23 cellular contexts compared by ENCODE assay signal in genomic region chr15:35626984-35627383, GRCh38.
A peak's percentile ranks its signal among the peaks of the same experiment; 100 is the strongest.
DNase-seq lines count a peak whose midpoint lies in the region; ATAC-seq, FAIRE-seq and TF ChIP-seq lines count a peak whose summit lies in the region.
"Had no signal": no experiment of that assay in that cellular context is flagged by ENCODE, and none has a peak within 500 bp of the region (broad histone marks: within the 10 kb centered on the region; RNA-seq: fewer than 3 reads in every experiment).

No MANE protein-coding gene starts in this region.

- no peak overlapping the region for H3K56ac ChIP-seq in H1 (replicated peaks; ENCODE audit: insufficient read length, low read depth, low read length)

- H3K27me3 ChIP-seq in H1 (replicated peaks in 1 of 4; ENCODE audit: control insufficient read depth in 3 of 4, extremely low read depth in 1 of 4, insufficient read depth in 3 of 4, low read length in 3 of 4) = no peaks in the 10 kb centered on the region
- H3K27me3 ChIP-seq in upper lobe of left lung = no peaks in the 10 kb centered on the region
- H3K27me3 ChIP-seq: SJCRH30 had no signal

- no peaks in the 10 kb centered on the region for H3K36me3 ChIP-seq in H1 (ENCODE audit: control insufficient read depth in 2 of 4, insufficient read depth in 4 of 4, low read length in 3 of 4)
- H3K36me3 ChIP-seq in mucosa of descending colon (ENCODE audit: low read depth) = no peaks in the 10 kb centered on the region
- no peaks in the 10 kb centered on the region for H3K36me3 ChIP-seq in upper lobe of left lung
- H3K36me3 ChIP-seq: HAP-1, SJCRH30 had no signal

- POLR2A ChIA-PET in H1 (lab: Charles Lee; ENCODE audit: partially characterized antibody) = no interaction called here
- POLR2A ChIA-PET in activated CD4-positive, alpha-beta T cell treated with anti-CD3 and anti-CD28 coated beads, Interleukin-2, amount 10 ng/mL, durations not matched to agents 7 days and 5 days (lab: Charles Lee) = no interaction called here

- no peak overlapping the region for H2BK12ac ChIP-seq in H1 (ENCODE audit: low read depth, low read length)

- no peak overlapping the region for H3K4ac ChIP-seq in H1 (replicated peaks; ENCODE audit: insufficient read length, low read depth, low read length)

- no peak overlapping the region for H2BK120ac ChIP-seq in H1 (replicated peaks; ENCODE audit: low read depth, low read length)

- no peak for TF ChIP-seq EP300 in H1 (IDR thresholded peaks at IDR 0.05; ENCODE audit: borderline replicate concordance in 1 of 2, low read depth in 2 of 2, low read length in 2 of 2)
- TF ChIP-seq EP300 in upper lobe of left lung (IDR thresholded peaks at IDR 0.05) = no peak

- H3K4me3 Mint-ChIP-seq in activated CD4-positive, alpha-beta T cell treated with anti-CD3 and anti-CD28 coated beads, Interleukin-2, amount 10 ng/mL, durations not matched to agents 7 days and 5 days = no peak overlapping the region
- H3K4me3 Mint-ChIP-seq: activated CD4-positive, alpha-beta T cell treated with anti-CD3 and anti-CD28 coated beads, Interleukin-2, amount 10 ng/mL, durations not matched to agents 24 days and 14 days; activated CD8-positive, alpha-beta memory T cell treated with anti-CD3 and anti-CD28 coated beads, Interleukin-2, amount 10 ng/mL, durations not matched to agents 7 days and 5 days; activated naive CD4-positive, alpha-beta T cell treated with anti-CD3 and anti-CD28 coated beads, Interleukin-2, amount 10 ng/mL, durations not matched to agents 7 days and 5 days; activated T-cell treated with anti-CD3 and anti-CD28 coated beads, Interleukin-2, amount 50 U/mL, for 72 hours; stimulated activated naive B cell treated with anti-CD40 and anti-IgM and Interleukin-4, amounts not matched to agents 10 μg/mL and 1 μg/mL and 100 μg/mL, for 72 hours; T-helper 1 cell treated with Interleukin-12 subunit alpha and Interleukin-12 subunit beta and Interleukin-4 antibody, amounts not matched to agents 30 μg/mL and 1 μg/mL, for 36 hours had no signal

- no peak for FAIRE-seq in H1 (lab: Jason Lieb, UNC)
- FAIRE-seq: GM12892 had no signal

- H4K20me1 ChIP-seq in H1 (replicated peaks in 1 of 2; ENCODE audit: control insufficient read depth in 1 of 2, insufficient read depth in 2 of 2, low read length in 2 of 2) = no peaks in the 10 kb centered on the region

- H3K14ac ChIP-seq in H1 (ENCODE audit: insufficient read length) = no peak overlapping the region

- H4K5ac ChIP-seq in H1 (ENCODE audit: insufficient read length, low read depth, low read length) = no peak overlapping the region

- no peak overlapping the region for H4K8ac ChIP-seq in H1 (ENCODE audit: extremely low read depth, insufficient read depth, low read length)

- no peak overlapping the region for H4K91ac ChIP-seq in H1 (replicated peaks; ENCODE audit: insufficient read length, low read length)

- H3K9ac ChIP-seq in H1 (replicated peaks in 1 of 4; ENCODE audit: extremely low read depth in 1 of 4, low read depth in 3 of 4, low read length in 3 of 4) = no peak overlapping the region

- DNase-seq in CMK (ENCODE audit: low read depth) (peak; percentile 33), NCI-H345 (lab: John Stamatoyannopoulos, UW) (peak; percentile 42), H1 (ENCODE audit: low read depth in 1 of 2, low spot score in 2 of 2) (no peak), mucosa of descending colon (no peak), NK-92 (lab: John Stamatoyannopoulos, UW; ENCODE audit: unreplicated experiment) (no peak), upper lobe of left lung (no peak), NCI-H446 (lab: John Stamatoyannopoulos, UW) (no peak)
- no peak for DNase-seq in activated CD4-positive, alpha-beta T cell treated with anti-CD3 and anti-CD28 coated beads, Interleukin-2, amount 10 ng/mL, durations not matched to agents 7 days and 5 days
- DNase-seq: activated CD4-positive, alpha-beta T cell treated with anti-CD3 and anti-CD28 coated beads, Interleukin-2, amount 10 ng/mL, durations not matched to agents 24 days and 14 days; activated CD8-positive, alpha-beta memory T cell treated with anti-CD3 and anti-CD28 coated beads, Interleukin-2, amount 10 ng/mL, durations not matched to agents 7 days and 5 days; activated naive CD4-positive, alpha-beta T cell treated with anti-CD3 and anti-CD28 coated beads, Interleukin-2, amount 10 ng/mL, durations not matched to agents 7 days and 5 days; activated T-cell treated with anti-CD3 and anti-CD28 coated beads, Interleukin-2, amount 50 U/mL, for 72 hours; Calu3; Kasumi-1; kidney glomerular epithelial cell; mammary epithelial cell; NCI-H510A; SJCRH30; stimulated activated CD4-positive, alpha-beta T cell treated with anti-CD3 and anti-CD28 coated beads, Interleukin-4, amount 100 ng/mL, for 24 hours; stimulated activated naive B cell treated with anti-CD40 and anti-IgM and Interleukin-4, amounts not matched to agents 10 μg/mL and 1 μg/mL and 100 μg/mL, for 72 hours had no signal

- CTCF ChIA-PET in H1 (lab: Charles Lee; ENCODE audit: partially characterized antibody) = interaction anchor here (1.4 kb wide), 1 partner anchor 10 kb away, joined by 4 read pairs; no protein-coding TSS in a partner anchor
- CTCF ChIA-PET in activated CD4-positive, alpha-beta T cell treated with anti-CD3 and anti-CD28 coated beads, Interleukin-2, amount 10 ng/mL, durations not matched to agents 7 days and 5 days (lab: Charles Lee) = no interaction called here

- no peaks in the 10 kb centered on the region for H3K36me3 Mint-ChIP-seq in activated CD4-positive, alpha-beta T cell treated with anti-CD3 and anti-CD28 coated beads, Interleukin-2, amount 10 ng/mL, durations not matched to agents 7 days and 5 days (ENCODE audit: low read depth)
- H3K36me3 Mint-ChIP-seq: activated CD8-positive, alpha-beta memory T cell treated with anti-CD3 and anti-CD28 coated beads, Interleukin-2, amount 10 ng/mL, durations not matched to agents 7 days and 5 days; activated naive CD4-positive, alpha-beta T cell treated with anti-CD3 and anti-CD28 coated beads, Interleukin-2, amount 10 ng/mL, durations not matched to agents 7 days and 5 days; stimulated activated naive B cell treated with anti-CD40 and anti-IgM and Interleukin-4, amounts not matched to agents 10 μg/mL and 1 μg/mL and 100 μg/mL, for 72 hours had no signal

- no peaks in the 10 kb centered on the region for H3K9me3 ChIP-seq in H1 (ENCODE audit: insufficient read depth in 2 of 2, low read depth in 1 of 2, low read length in 1 of 2)
- no peaks in the 10 kb centered on the region for H3K9me3 ChIP-seq in mucosa of descending colon
- no peaks in the 10 kb centered on the region for H3K9me3 ChIP-seq in upper lobe of left lung
- H3K9me3 ChIP-seq: HAP-1, SJCRH30 had no signal

- intact Hi-C loops in mucosa of descending colon (cut with DNase I, micrococcal nuclease) = no loop called here

- H2AK5ac ChIP-seq in H1 (ENCODE audit: low read depth, low read length) = no peak overlapping the region

- no peaks in the 10 kb centered on the region for H3K9me3 Mint-ChIP-seq in activated CD4-positive, alpha-beta T cell treated with anti-CD3 and anti-CD28 coated beads, Interleukin-2, amount 10 ng/mL, durations not matched to agents 7 days and 5 days
- H3K9me3 Mint-ChIP-seq: activated CD4-positive, alpha-beta T cell treated with anti-CD3 and anti-CD28 coated beads, Interleukin-2, amount 10 ng/mL, durations not matched to agents 24 days and 14 days; activated naive CD4-positive, alpha-beta T cell treated with anti-CD3 and anti-CD28 coated beads, Interleukin-2, amount 10 ng/mL, durations not matched to agents 7 days and 5 days; activated T-cell treated with anti-CD3 and anti-CD28 coated beads, Interleukin-2, amount 50 U/mL, for 72 hours; stimulated activated naive B cell treated with anti-CD40 and anti-IgM and Interleukin-4, amounts not matched to agents 10 μg/mL and 1 μg/mL and 100 μg/mL, for 72 hours; T-helper 1 cell treated with Interleukin-12 subunit alpha and Interleukin-12 subunit beta and Interleukin-4 antibody, amounts not matched to agents 30 μg/mL and 1 μg/mL, for 36 hours had no signal

- H3K27ac ChIP-seq in H1 (ENCODE audit: low read depth, low read length) = no peak overlapping the region
- H3K27ac ChIP-seq in upper lobe of left lung = no peak overlapping the region
- H3K27ac ChIP-seq: SJCRH30 had no signal

- H3K27ac Mint-ChIP-seq in activated CD4-positive, alpha-beta T cell treated with anti-CD3 and anti-CD28 coated beads, Interleukin-2, amount 10 ng/mL, durations not matched to agents 7 days and 5 days = no peak overlapping the region
- H3K27ac Mint-ChIP-seq: activated CD4-positive, alpha-beta T cell treated with anti-CD3 and anti-CD28 coated beads, Interleukin-2, amount 10 ng/mL, durations not matched to agents 24 days and 14 days; activated CD8-positive, alpha-beta memory T cell treated with anti-CD3 and anti-CD28 coated beads, Interleukin-2, amount 10 ng/mL, durations not matched to agents 7 days and 5 days; activated naive CD4-positive, alpha-beta T cell treated with anti-CD3 and anti-CD28 coated beads, Interleukin-2, amount 10 ng/mL, durations not matched to agents 7 days and 5 days; activated T-cell treated with anti-CD3 and anti-CD28 coated beads, Interleukin-2, amount 50 U/mL, for 72 hours; stimulated activated naive B cell treated with anti-CD40 and anti-IgM and Interleukin-4, amounts not matched to agents 10 μg/mL and 1 μg/mL and 100 μg/mL, for 72 hours; T-helper 1 cell treated with Interleukin-12 subunit alpha and Interleukin-12 subunit beta and Interleukin-4 antibody, amounts not matched to agents 30 μg/mL and 1 μg/mL, for 36 hours had no signal

- no peak overlapping the region for H2BK15ac ChIP-seq in H1 (ENCODE audit: low read length)

- no peak overlapping the region for H3K23ac ChIP-seq in H1 (ENCODE audit: insufficient read length)

- H3K4me2 ChIP-seq in H1 (ENCODE audit: insufficient read depth in 1 of 2, low read depth in 2 of 2, low read length in 2 of 2) = no peak overlapping the region

- no peak overlapping the region for H3K18ac ChIP-seq in H1 (ENCODE audit: extremely low read depth, low read length)

- no peak overlapping the region for H2BK20ac ChIP-seq in H1 (ENCODE audit: low read length)

- H2BK5ac ChIP-seq in H1 (ENCODE audit: low read depth, low read length) = no peak overlapping the region

- no peaks in the 10 kb centered on the region for H3K79me2 ChIP-seq in H1 (ENCODE audit: control insufficient read depth in 1 of 2, insufficient read depth in 2 of 2, low read length in 2 of 2)

- WGBS in H1 (ENCODE audit: extremely low coverage in 1 of 2, insufficient coverage in 1 of 2, insufficient read length in 1 of 2, insufficient replicate concordance in 2 of 2, low coverage in 1 of 2, low lambda C conversion rate in 2 of 2, missing lambda C conversion rate in 1 of 2), 2 experiments = 88% methylated on average over 6 of the region's 6 CpGs; no CpG with 5 or more reads in 1 of the 2 experiments
- WGBS in upper lobe of left lung, 2 donors = 37% methylated on average over 6 of the region's 6 CpGs

- H3K79me1 ChIP-seq in H1 (ENCODE audit: low read depth, low read length) = no peaks in the 10 kb centered on the region

- no peak overlapping the region for H3K4me3 ChIP-seq in H1 (ENCODE audit: extremely low read depth in 1 of 4, insufficient read depth in 2 of 4, low read depth in 3 of 4, low read length in 4 of 4)
- no peak overlapping the region for H3K4me3 ChIP-seq in mucosa of descending colon
- H3K4me3 ChIP-seq in upper lobe of left lung = no peak overlapping the region
- H3K4me3 ChIP-seq: HAP-1, SJCRH30 had no signal

- peak; percentile 37 for ATAC-seq in mucosa of descending colon
- ATAC-seq in upper lobe of left lung (ENCODE audit: low FRiP score in 2 of 2) = no peak
- ATAC-seq: activated CD8-positive, alpha-beta memory T cell treated with anti-CD3 and anti-CD28 coated beads, Interleukin-2, amount 10 ng/mL, durations not matched to agents 7 days and 5 days; activated T-cell treated with anti-CD3 and anti-CD28 coated beads, Interleukin-2, amount 50 U/mL, for 72 hours; stimulated activated naive B cell treated with anti-CD40 and anti-IgM and Interleukin-4, amounts not matched to agents 10 μg/mL and 1 μg/mL and 100 μg/mL, for 72 hours had no signal

- no peak for TF ChIP-seq POLR2A in H1 (IDR thresholded peaks at IDR 0.05; ENCODE audit: control extremely low read depth in 1 of 2, low read depth in 2 of 2, low read length in 2 of 2)
- TF ChIP-seq POLR2A in upper lobe of left lung (IDR thresholded peaks at IDR 0.05) = no peak

- H3K4me1 ChIP-seq in H1 (replicated peaks in 1 of 4; ENCODE audit: control insufficient read depth in 3 of 4, insufficient read depth in 4 of 4, low read length in 3 of 4) (peaks cover 0 to 6% (median 1%) of the 10 kb centered on the region in 4 experiments; a peak in 1 of 7 replicates), mucosa of descending colon (ENCODE audit: low read depth) (no peaks in the 10 kb centered on the region), upper lobe of left lung (peaks cover 0 to 11% (median 6%) of the 10 kb centered on the region in 4 donors)
- H3K4me1 ChIP-seq: HAP-1, SJCRH30 had no signal

- peak overlapping the region; percentile 70; the same call in 1 of the 2 replicates for H2AFZ ChIP-seq in H1 (ENCODE audit: low read length)

- H3K27me3 Mint-ChIP-seq in activated CD4-positive, alpha-beta T cell treated with anti-CD3 and anti-CD28 coated beads, Interleukin-2, amount 10 ng/mL, durations not matched to agents 7 days and 5 days = peaks cover 4% of the 10 kb centered on the region
- H3K27me3 Mint-ChIP-seq: activated naive CD4-positive, alpha-beta T cell treated with anti-CD3 and anti-CD28 coated beads, Interleukin-2, amount 10 ng/mL, durations not matched to agents 7 days and 5 days had no signal

- TF ChIP-seq CTCF in H1 (IDR thresholded peaks at IDR 0.05; ENCODE audit: control extremely low read depth in 1 of 3, insufficient read depth in 1 of 3, low read depth in 1 of 3, low read length in 3 of 3) (no peak), mucosa of descending colon (IDR thresholded peaks at IDR 0.05) (no peak), upper lobe of left lung (IDR thresholded peaks at IDR 0.05) (no peak)

- no peaks in the 10 kb centered on the region for H3K4me1 Mint-ChIP-seq in activated CD4-positive, alpha-beta T cell treated with anti-CD3 and anti-CD28 coated beads, Interleukin-2, amount 10 ng/mL, durations not matched to agents 7 days and 5 days
- H3K4me1 Mint-ChIP-seq: activated CD4-positive, alpha-beta T cell treated with anti-CD3 and anti-CD28 coated beads, Interleukin-2, amount 10 ng/mL, durations not matched to agents 24 days and 14 days; activated CD8-positive, alpha-beta memory T cell treated with anti-CD3 and anti-CD28 coated beads, Interleukin-2, amount 10 ng/mL, durations not matched to agents 7 days and 5 days; activated naive CD4-positive, alpha-beta T cell treated with anti-CD3 and anti-CD28 coated beads, Interleukin-2, amount 10 ng/mL, durations not matched to agents 7 days and 5 days; stimulated activated naive B cell treated with anti-CD40 and anti-IgM and Interleukin-4, amounts not matched to agents 10 μg/mL and 1 μg/mL and 100 μg/mL, for 72 hours had no signal

- no peak for TF ChIP-seq RAD21 in H1 (IDR thresholded peaks at IDR 0.05 in 1 of 2, conservative IDR thresholded peaks at IDR 0.05 in 1 of 2; ENCODE audit: low read depth in 2 of 2, low read length in 2 of 2)

- H3K23me2 ChIP-seq in H1 (ENCODE audit: low read depth, low read length) = no peaks in the 10 kb centered on the region

Comparison
In these comparisons a context has a peak if more than half of its experiments do, and no peak if none do; other contexts are left out.
1. DNase-seq: peak in CMK (single experiment) and NCI-H345 (single experiment); none in H1 (0 of 2), mucosa of descending colon (0 of 3), NK-92 (single experiment), upper lobe of left lung (0 of 2), activated CD4-positive, alpha-beta T cell treated with anti-CD3 and anti-CD28 coated beads, Interleukin-2, amount 10 ng/mL, durations not matched to agents 7 days and 5 days (single experiment) and NCI-H446 (0 of 2).